In the genomic region with DNA sequence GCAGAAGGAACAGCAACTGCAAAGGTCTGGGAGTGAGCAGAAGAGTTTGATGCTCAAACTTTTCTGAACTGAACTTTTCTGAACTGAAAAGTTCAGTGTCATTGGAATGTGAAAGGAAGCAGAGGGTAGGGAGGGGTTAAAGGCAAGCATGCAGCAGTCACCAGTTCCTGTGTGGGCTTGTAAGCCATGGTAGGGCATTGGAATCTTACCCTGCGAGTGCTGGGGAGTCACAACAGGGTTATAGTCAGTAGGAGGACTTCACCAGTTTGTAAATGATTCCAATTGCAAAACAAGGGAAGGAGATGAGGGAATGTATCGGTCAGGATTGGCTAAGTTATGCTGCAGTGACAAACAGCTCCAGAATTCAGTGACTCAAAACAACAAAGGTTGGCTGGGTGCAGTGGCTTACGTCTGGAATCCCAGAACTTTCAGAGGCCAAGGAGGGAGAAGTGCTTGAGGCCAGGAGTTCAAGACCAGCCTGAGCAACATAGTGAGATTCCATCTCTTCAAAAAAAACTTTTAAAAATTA, we compare ENCODE assay signal across 1 cellular context.
TF ChIP-seq lines count a peak whose summit lies in the region.

No MANE protein-coding gene starts in this region.

TF ChIP-seq in HEK293, 187 proteins besides CTCF, POLR2A, EP300 and RAD21 (continued from another document):
- TF ChIP-seq, protein P1, sequence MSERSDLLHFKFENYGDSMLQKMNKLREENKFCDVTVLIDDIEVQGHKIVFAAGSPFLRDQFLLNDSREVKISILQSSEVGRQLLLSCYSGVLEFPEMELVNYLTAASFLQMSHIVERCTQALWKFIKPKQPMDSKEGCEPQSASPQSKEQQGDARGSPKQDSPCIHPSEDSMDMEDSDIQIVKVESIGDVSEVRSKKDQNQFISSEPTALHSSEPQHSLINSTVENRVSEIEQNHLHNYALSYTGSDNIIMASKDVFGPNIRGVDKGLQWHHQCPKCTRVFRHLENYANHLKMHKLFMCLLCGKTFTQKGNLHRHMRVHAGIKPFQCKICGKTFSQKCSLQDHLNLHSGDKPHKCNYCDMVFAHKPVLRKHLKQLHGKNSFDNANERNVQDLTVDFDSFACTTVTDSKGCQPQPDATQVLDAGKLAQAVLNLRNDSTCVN (tag by site-specific recombination; optimal IDR thresholded peaks at IDR 0.05), result no peak
- no peak for TF ChIP-seq ZNF555 (tag by site-specific recombination; conservative IDR thresholded peaks at IDR 0.05)
- TF ChIP-seq ZNF274 (IDR thresholded peaks at IDR 0.05; ENCODE audit: low read length), result no peak
- peak; percentile 49; the same call in 1 of the 2 replicates for TF ChIP-seq ZNF274 (tag by site-specific recombination; IDR thresholded peaks at IDR 0.05; ENCODE audit: borderline replicate concordance)
- TF ChIP-seq GFI1B (tag by site-specific recombination; IDR thresholded peaks at IDR 0.05), result no peak
- no peak for TF ChIP-seq ZNF521 (tag by site-specific recombination; IDR thresholded peaks at IDR 0.05)
- TF ChIP-seq, protein P2, sequence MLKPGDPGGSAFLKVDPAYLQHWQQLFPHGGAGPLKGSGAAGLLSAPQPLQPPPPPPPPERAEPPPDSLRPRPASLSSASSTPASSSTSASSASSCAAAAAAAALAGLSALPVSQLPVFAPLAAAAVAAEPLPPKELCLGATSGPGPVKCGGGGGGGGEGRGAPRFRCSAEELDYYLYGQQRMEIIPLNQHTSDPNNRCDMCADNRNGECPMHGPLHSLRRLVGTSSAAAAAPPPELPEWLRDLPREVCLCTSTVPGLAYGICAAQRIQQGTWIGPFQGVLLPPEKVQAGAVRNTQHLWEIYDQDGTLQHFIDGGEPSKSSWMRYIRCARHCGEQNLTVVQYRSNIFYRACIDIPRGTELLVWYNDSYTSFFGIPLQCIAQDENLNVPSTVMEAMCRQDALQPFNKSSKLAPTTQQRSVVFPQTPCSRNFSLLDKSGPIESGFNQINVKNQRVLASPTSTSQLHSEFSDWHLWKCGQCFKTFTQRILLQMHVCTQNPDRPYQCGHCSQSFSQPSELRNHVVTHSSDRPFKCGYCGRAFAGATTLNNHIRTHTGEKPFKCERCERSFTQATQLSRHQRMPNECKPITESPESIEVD (tag by site-specific recombination; IDR thresholded peaks at IDR 0.05), result no peak
- no peak for TF ChIP-seq OSR2 (tag by site-specific recombination; IDR thresholded peaks at IDR 0.05)
- TF ChIP-seq ZNF777 (tag by site-specific recombination; IDR thresholded peaks at IDR 0.05; ENCODE audit: borderline replicate concordance), result no peak
- no peak for TF ChIP-seq ZBTB20 (tag by site-specific recombination; IDR thresholded peaks at IDR 0.05)
- no peak for TF ChIP-seq HOXC10 (CRISPR knock-in tag; IDR thresholded peaks at IDR 0.05)
- TF ChIP-seq ZNF837 (tag by site-specific recombination; IDR thresholded peaks at IDR 0.05), result no peak
- TF ChIP-seq, protein P3, sequence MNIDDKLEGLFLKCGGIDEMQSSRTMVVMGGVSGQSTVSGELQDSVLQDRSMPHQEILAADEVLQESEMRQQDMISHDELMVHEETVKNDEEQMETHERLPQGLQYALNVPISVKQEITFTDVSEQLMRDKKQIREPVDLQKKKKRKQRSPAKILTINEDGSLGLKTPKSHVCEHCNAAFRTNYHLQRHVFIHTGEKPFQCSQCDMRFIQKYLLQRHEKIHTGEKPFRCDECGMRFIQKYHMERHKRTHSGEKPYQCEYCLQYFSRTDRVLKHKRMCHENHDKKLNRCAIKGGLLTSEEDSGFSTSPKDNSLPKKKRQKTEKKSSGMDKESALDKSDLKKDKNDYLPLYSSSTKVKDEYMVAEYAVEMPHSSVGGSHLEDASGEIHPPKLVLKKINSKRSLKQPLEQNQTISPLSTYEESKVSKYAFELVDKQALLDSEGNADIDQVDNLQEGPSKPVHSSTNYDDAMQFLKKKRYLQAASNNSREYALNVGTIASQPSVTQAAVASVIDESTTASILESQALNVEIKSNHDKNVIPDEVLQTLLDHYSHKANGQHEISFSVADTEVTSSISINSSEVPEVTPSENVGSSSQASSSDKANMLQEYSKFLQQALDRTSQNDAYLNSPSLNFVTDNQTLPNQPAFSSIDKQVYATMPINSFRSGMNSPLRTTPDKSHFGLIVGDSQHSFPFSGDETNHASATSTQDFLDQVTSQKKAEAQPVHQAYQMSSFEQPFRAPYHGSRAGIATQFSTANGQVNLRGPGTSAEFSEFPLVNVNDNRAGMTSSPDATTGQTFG (tag by site-specific recombination; IDR thresholded peaks at IDR 0.05; ENCODE audit: borderline replicate concordance), result no peak
- TF ChIP-seq, protein P4, sequence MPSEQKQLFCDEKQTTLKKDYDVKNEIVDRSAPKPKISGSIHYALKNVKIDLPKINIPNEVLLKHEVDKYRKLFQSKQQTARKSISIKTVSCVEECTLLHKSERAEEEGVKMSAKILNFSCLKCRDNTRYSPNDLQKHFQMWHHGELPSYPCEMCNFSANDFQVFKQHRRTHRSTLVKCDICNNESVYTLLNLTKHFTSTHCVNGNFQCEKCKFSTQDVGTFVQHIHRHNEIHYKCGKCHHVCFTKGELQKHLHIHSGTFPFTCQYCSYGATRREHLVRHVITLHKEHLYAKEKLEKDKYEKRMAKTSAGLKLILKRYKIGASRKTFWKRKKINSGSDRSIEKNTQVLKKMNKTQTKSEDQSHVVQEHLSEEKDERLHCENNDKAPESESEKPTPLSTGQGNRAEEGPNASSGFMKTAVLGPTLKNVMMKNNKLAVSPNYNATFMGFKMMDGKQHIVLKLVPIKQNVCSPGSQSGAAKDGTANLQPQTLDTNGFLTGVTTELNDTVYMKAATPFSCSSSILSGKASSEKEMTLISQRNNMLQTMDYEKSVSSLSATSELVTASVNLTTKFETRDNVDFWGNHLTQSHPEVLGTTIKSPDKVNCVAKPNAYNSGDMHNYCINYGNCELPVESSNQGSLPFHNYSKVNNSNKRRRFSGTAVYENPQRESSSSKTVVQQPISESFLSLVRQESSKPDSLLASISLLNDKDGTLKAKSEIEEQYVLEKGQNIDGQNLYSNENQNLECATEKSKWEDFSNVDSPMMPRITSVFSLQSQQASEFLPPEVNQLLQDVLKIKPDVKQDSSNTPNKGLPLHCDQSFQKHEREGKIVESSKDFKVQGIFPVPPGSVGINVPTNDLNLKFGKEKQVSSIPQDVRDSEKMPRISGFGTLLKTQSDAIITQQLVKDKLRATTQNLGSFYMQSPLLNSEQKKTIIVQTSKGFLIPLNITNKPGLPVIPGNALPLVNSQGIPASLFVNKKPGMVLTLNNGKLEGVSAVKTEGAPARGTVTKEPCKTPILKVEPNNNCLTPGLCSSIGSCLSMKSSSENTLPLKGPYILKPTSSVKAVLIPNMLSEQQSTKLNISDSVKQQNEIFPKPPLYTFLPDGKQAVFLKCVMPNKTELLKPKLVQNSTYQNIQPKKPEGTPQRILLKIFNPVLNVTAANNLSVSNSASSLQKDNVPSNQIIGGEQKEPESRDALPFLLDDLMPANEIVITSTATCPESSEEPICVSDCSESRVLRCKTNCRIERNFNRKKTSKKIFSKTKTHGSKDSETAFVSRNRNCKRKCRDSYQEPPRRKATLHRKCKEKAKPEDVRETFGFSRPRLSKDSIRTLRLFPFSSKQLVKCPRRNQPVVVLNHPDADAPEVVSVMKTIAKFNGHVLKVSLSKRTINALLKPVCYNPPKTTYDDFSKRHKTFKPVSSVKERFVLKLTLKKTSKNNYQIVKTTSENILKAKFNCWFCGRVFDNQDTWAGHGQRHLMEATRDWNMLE (tag by site-specific recombination; conservative IDR thresholded peaks at IDR 0.05; ENCODE audit: low read depth), result no peak
- peak; percentile 95 for TF ChIP-seq RBAK (tag by site-specific recombination; IDR thresholded peaks at IDR 0.05)
- no peak for TF ChIP-seq ZSCAN30 (tag by site-specific recombination; IDR thresholded peaks at IDR 0.05)
- TF ChIP-seq ZNF302 (tag by site-specific recombination; IDR thresholded peaks at IDR 0.05; ENCODE audit: low read depth), result no peak
- TF ChIP-seq, protein P5, sequence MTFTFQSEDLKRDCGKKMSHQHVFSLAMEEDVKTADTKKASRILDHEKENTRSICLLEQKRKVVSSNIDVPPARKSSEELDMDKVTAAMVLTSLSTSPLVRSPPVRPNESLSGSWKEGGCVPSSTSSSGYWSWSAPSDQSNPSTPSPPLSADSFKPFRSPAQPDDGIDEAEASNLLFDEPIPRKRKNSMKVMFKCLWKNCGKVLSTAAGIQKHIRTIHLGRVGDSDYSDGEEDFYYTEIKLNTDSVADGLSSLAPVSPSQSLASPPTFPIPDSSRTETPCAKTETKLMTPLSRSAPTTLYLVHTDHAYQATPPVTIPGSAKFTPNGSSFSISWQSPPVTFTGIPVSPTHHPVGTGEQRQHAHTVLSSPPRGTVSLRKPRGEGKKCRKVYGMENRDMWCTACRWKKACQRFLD (tag by site-specific recombination; IDR thresholded peaks at IDR 0.05), result no peak
- no peak for TF ChIP-seq ZNF621 (tag by site-specific recombination; IDR thresholded peaks at IDR 0.05)
- no peak for TF ChIP-seq ZNF768 (tag by site-specific recombination; IDR thresholded peaks at IDR 0.05)
